Comparison of ENCODE assay signal across 13 cellular contexts in genomic region chr12:48061943-48062719, GRCh38. TPM values are rescaled to one million over a fixed set of nuclear protein-coding genes. Genes with fewer than 3 reads are reported as not detected.
A peak's percentile ranks its signal among the peaks of the same experiment; 100 is the strongest.
DNase-seq lines count a peak whose midpoint lies in the region; FAIRE-seq and TF ChIP-seq lines count a peak whose summit lies in the region.
"Had no signal": no experiment of that assay in that cellular context is flagged by ENCODE, and none has a peak within 500 bp of the region (broad histone marks: within the 10 kb centered on the region; RNA-seq: fewer than 3 reads in every experiment).

No MANE protein-coding gene starts in this region.

- H3K9me3 ChIP-seq in breast epithelium: no peaks in the 10 kb centered on the region
- H3K9me3 ChIP-seq in WERI-Rb-1 (ENCODE audit: severe bottlenecking): no peaks in the 10 kb centered on the region
- H3K9me3 ChIP-seq in small intestine (ENCODE audit: control insufficient read depth, low read depth): no peaks in the 10 kb centered on the region
- H3K9me3 ChIP-seq: prostate gland had no signal

- FAIRE-seq in small intestine (lab: Jason Lieb, UNC): no peak

- TF ChIP-seq CTCF in breast epithelium (IDR thresholded peaks at IDR 0.05): no peak
- 0 out of 2 replicates have a peak, but pooled peaks have one; percentile 12 for TF ChIP-seq CTCF in WERI-Rb-1 (IDR thresholded peaks at IDR 0.05; ENCODE audit: low read depth, low read length)

- H3K4me3 ChIP-seq in breast epithelium (no peak overlapping the region), WERI-Rb-1 (ENCODE audit: low read depth, low read length) (no peak overlapping the region), small intestine (ENCODE audit: low read depth in 1 of 2, low read length in 2 of 2) (no peak overlapping the region)
- H3K4me3 ChIP-seq: esophagus squamous epithelium, prostate gland had no signal

- H3K4me1 ChIP-seq in breast epithelium (no peaks in the 10 kb centered on the region), small intestine (ENCODE audit: control insufficient read depth in 2 of 2, insufficient read depth in 1 of 2, low read depth in 1 of 2, low read length in 1 of 2) (no peaks in the 10 kb centered on the region)
- H3K4me1 ChIP-seq: esophagus squamous epithelium, prostate gland had no signal

- in situ Hi-C loops in T47D (cut with HindIII; ENCODE audit: low pct_unique_long_range_greater_than_20kb, low sequenced_read_pairs): no loop called here

- DNase-seq in T47D (ENCODE audit: low read depth in 1 of 2, low spot score in 1 of 2) (peak; percentile 40 to 82), breast epithelium (ENCODE audit: low spot score in 2 of 2) (no peak), WERI-Rb-1 (no peak), iPS-NIHi11 (ENCODE audit: low spot score) (peak; percentile 23), small intestine (peak; percentile 22), NCI-H774 (lab: John Stamatoyannopoulos, UW) (no peak), DMS114 treated with DMSO at 0.1 percent for 48 hours (lab: John Stamatoyannopoulos, UW; ENCODE audit: unreplicated experiment) (no peak), middle frontal gyrus (ENCODE audit: extremely low spot score, low spot score) (no peak)
- DNase-seq: activated T-cell treated with anti-CD3 and anti-CD28 coated beads, Interleukin-2, amount 50 U/mL, for 1 hour; esophagus squamous epithelium; Right ventricle myocardium superior; T-helper 9 cell had no signal

- H3K36me3 ChIP-seq in breast epithelium: no peaks in the 10 kb centered on the region
- peaks cover 82% of the 10 kb centered on the region for H3K36me3 ChIP-seq in WERI-Rb-1
- H3K36me3 ChIP-seq in small intestine (ENCODE audit: control insufficient read depth in 2 of 2, insufficient read depth in 2 of 2, low read length in 2 of 2): peaks cover 8 to 14% of the 10 kb centered on the region in 2 donors
- H3K36me3 ChIP-seq: prostate gland had no signal

- H3K27me3 ChIP-seq in breast epithelium (no peaks in the 10 kb centered on the region), WERI-Rb-1 (ENCODE audit: insufficient read depth, low read depth, severe bottlenecking) (no peaks in the 10 kb centered on the region), small intestine (ENCODE audit: control insufficient read depth in 2 of 2, insufficient read depth in 2 of 2, low read length in 2 of 2) (no peaks in the 10 kb centered on the region)
- H3K27me3 ChIP-seq: esophagus squamous epithelium had no signal

- intact Hi-C loops in breast epithelium (cut with DNase I; ENCODE audit: low total_unique reads): no loop called here

- TF ChIP-seq POLR2A in breast epithelium (IDR thresholded peaks at IDR 0.05): no peak

- no peak overlapping the region for H3K27ac ChIP-seq in breast epithelium
- no peak overlapping the region for H3K27ac ChIP-seq in WERI-Rb-1
- no peak overlapping the region for H3K27ac ChIP-seq in small intestine (ENCODE audit: low read depth in 1 of 2, low read length in 1 of 2)
- H3K27ac ChIP-seq: esophagus squamous epithelium, prostate gland had no signal

- WGBS in small intestine, 3 donors: 65 to 69% (median 69%) methylated on average over 1 of the region's 1 CpG

RNA-seq across cellular contexts. Expression of gene SENP1, which starts 43.7 kb away (rescaled TPM):
- 10 to 100 TPM; 14.4 to 36.1 (median 30.2) TPM for total RNA-seq in breast epithelium
- 1 to 10 TPM; 2.5 to 5.0 (median 3.2) TPM for polyA plus RNA-seq in small intestine

RNA-seq across cellular contexts. Expression of gene PFKM, which starts 57.0 kb away (rescaled TPM):
- 10 to 100 TPM; 19.0 to 40.0 (median 31.8) TPM for total RNA-seq in breast epithelium
- polyA plus RNA-seq in small intestine: 10 to 100 TPM; 11.3 to 25.6 (median 16.8) TPM

RNA-seq across cellular contexts. Expression of gene COL2A1, which starts 57.9 kb away (rescaled TPM):
- 1 to 10 TPM in 2 of 3 donors, not detected in 1; 1.6 to 3.2 TPM for total RNA-seq in breast epithelium
- polyA plus RNA-seq in small intestine: under 1 TPM in 1 of 3 donors, not detected in 2; 0.19 TPM
- total RNA-seq: esophagus squamous epithelium, Right ventricle myocardium superior had no signal

Comparison
In these comparisons a context has a peak if more than half of its experiments do, and no peak if none do; other contexts are left out.
1. DNase-seq: peak in T47D (2 of 2), iPS-NIHi11 (single experiment) and small intestine (single experiment); none in breast epithelium (0 of 2), WERI-Rb-1 (single experiment), NCI-H774 (single experiment), DMS114 treated with DMSO at 0.1 percent for 48 hours (single experiment) and middle frontal gyrus (single experiment).